Comparison of ENCODE assay signal across 18 cellular contexts in the genomic region with DNA sequence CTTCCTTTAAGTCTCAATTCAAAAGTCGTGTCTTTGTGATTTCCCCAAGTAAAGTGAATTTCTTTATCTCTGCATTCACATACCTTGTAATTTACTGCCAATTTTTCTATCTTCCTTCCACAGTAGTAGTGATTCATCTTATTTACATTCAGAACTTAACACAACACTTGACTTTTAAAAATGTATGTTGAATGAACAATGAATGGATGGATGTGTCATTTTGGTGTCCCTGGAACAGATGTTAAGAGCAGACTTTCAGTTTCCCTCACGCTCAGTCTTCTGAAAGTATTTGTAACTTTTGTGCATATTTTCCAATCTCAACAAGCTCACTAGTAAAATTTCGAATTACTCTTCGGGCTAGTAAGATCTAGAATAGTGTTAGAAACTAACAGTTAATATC.
"Had no signal": no experiment of that assay in that cellular context is flagged by ENCODE, and none has a peak within 500 bp of the region (broad histone marks: within the 10 kb centered on the region; RNA-seq: fewer than 3 reads in every experiment).

No MANE protein-coding gene starts in this region.

- H3K27me3 ChIP-seq: esophagus muscularis mucosa, gastrocnemius medialis, right lobe of liver, tibial artery, upper lobe of left lung, uterus had no signal

- H3K9me3 ChIP-seq: gastrocnemius medialis, prostate gland, right lobe of liver, tibial artery, upper lobe of left lung, uterus had no signal

- DNase-seq: effector memory CD4-positive, alpha-beta T cell; gastrocnemius medialis; heart right ventricle; hypothalamus; kidney glomerular epithelial cell; naive thymus-derived CD4-positive, alpha-beta T cell; nephron progenitor cell; right lobe of liver; stimulated activated CD4-positive, alpha-beta T cell treated with anti-CD3 and anti-CD28 coated beads, Interleukin-4, amount 100 ng/mL, for 1 hour; stimulated activated CD8-positive, alpha-beta memory T cell treated with anti-CD3 and anti-CD28 coated beads, Interleukin-4, amount 100 ng/mL, for 48 hours; tibial artery; upper lobe of left lung; uterus had no signal

- H3K4me1 ChIP-seq: esophagus muscularis mucosa, gastrocnemius medialis, heart right ventricle, parathyroid adenoma, prostate gland, right lobe of liver, tibial artery, upper lobe of left lung, uterus had no signal

- H2AFZ ChIP-seq: parathyroid adenoma had no signal

- H3K9ac ChIP-seq: parathyroid adenoma had no signal

- ATAC-seq: gastrocnemius medialis; heart right ventricle; naive thymus-derived CD4-positive, alpha-beta T cell; right lobe of liver; stimulated activated memory B cell treated with anti-CD40 and anti-IgM and Interleukin-4, amounts not matched to agents 10 μg/mL and 1 μg/mL and 100 μg/mL, for 72 hours had no signal

- H3K27ac ChIP-seq: epithelial cell of prostate, esophagus muscularis mucosa, gastrocnemius medialis, heart right ventricle, parathyroid adenoma, prostate gland, right lobe of liver, tibial artery, upper lobe of left lung, uterus had no signal

- H3K4me3 ChIP-seq: esophagus muscularis mucosa, gastrocnemius medialis, heart right ventricle, prostate gland, right lobe of liver, tibial artery, upper lobe of left lung, uterus had no signal

- H3K36me3 ChIP-seq: esophagus muscularis mucosa, gastrocnemius medialis, heart right ventricle, prostate gland, right lobe of liver, tibial artery, upper lobe of left lung, uterus had no signal
